In the genomic region with DNA sequence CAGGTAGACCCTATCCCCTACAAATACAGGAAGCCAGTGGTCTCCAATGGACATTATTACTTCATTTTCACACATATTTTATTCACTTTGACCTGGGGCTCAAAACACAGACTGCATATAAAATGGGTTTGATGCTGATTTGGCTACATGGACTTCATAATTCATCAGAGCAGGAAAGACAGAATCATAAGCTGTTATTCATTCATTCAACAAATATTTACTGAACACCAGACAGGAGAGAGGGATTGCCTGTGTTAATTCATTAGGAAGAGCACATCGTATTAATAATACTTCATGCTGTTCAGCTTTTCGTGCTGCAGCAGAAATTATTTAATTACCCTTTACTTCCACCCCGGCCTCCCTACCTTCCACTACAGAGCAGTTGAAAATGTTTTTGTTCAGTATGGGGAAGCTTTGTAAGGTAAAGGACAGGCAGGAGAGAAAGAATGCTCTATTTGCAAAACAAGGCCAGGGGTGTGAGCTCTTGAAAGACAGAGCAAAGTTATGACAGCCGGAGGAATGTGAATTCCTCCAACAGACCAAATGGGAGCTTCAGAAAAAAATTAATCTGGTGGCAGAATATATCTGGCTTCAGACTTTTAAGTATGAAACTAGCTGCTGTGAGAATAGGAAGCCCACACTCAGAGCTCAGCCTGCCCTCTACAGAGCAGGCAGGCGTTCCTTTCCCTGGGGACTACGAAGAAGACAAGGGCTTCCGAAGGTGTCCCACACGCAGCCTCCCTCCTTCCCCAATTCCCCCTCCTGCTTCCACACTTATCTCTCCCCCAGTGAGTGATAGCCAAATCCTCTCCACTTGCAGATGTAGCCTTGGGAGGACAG, we compare ENCODE assay signal across 21 cellular contexts. TPM values are rescaled to one million over a fixed set of nuclear protein-coding genes. Genes with fewer than 3 reads are reported as not detected.
DNase-seq lines count a peak whose midpoint lies in the region; ATAC-seq, FAIRE-seq and TF ChIP-seq lines count a peak whose summit lies in the region.
"Had no signal": no experiment of that assay in that cellular context is flagged by ENCODE, and none has a peak within 500 bp of the region (broad histone marks: within the 10 kb centered on the region; RNA-seq: fewer than 3 reads in every experiment).

No MANE protein-coding gene starts in this region.

- intact Hi-C loops in PC-3 (cut with micrococcal nuclease) = loop anchor here (1.0 to 10.0 kb wide), 3 partner anchors 17 to 173 kb away; no protein-coding TSS in a partner anchor

- H2AFZ ChIP-seq in PC-3 (ENCODE audit: low read length) = no peak overlapping the region

- CTCF ChIA-PET in A549 (lab: Yijun Ruan, JAX) = interaction anchor here (0.8 to 26.0 kb wide), 7 partner anchors 8 to 374 kb away, joined by 3 to 591 read pairs (median 5); no protein-coding TSS in a partner anchor
- CTCF ChIA-PET in PC-3 (lab: Charles Lee) = interaction anchor here (0.6 to 2.1 kb wide), 4 partner anchors 9 to 233 kb away, joined by 3 to 16 read pairs (median 4); no protein-coding TSS in a partner anchor

- peaks cover 27% of the 10 kb centered on the region for H3K4me1 ChIP-seq in A549
- H3K4me1 ChIP-seq in PC-3 (ENCODE audit: insufficient read depth, low read length) = peaks cover 53% of the 10 kb centered on the region
- H3K4me1 ChIP-seq in iPS-15b (ENCODE audit: control insufficient read depth, insufficient read depth, low read length) = peaks cover 55% of the 10 kb centered on the region

- H3K79me2 ChIP-seq in PC-3 (ENCODE audit: low read length) = no peaks in the 10 kb centered on the region

- POLR2A ChIA-PET in A549 (lab: Yijun Ruan, JAX) (interaction anchor here (0.5 kb wide), 1 partner anchor 221 kb away, joined by 5 read pairs; no protein-coding TSS in a partner anchor), PC-3 (lab: Charles Lee; ENCODE audit: unreplicated experiment) (interaction anchor here (0.6 to 0.9 kb wide), 3 partner anchors 37 to 1132 kb away, joined by 3 to 11 read pairs (median 8); no protein-coding TSS in a partner anchor)

- H3K27ac ChIP-seq in A549 (peak overlapping the region; percentile 36 to 40; a peak in 5 of 6 replicates), PC-3 (ENCODE audit: low read length) (peak overlapping the region; percentile 89)
- H3K27ac ChIP-seq: uterus had no signal

- H3K36me3 ChIP-seq in PC-3 (ENCODE audit: low read depth, low read length) (peaks cover 6% of the 10 kb centered on the region), iPS-15b (ENCODE audit: control insufficient read depth, insufficient read depth, low read length) (no peaks in the 10 kb centered on the region)
- H3K36me3 ChIP-seq: uterus had no signal

- no peaks in the 10 kb centered on the region for H3K9me2 ChIP-seq in PC-3 (replicated peaks; ENCODE audit: low read length)

- DNase-seq in A549 (ENCODE audit: low read depth in 1 of 2, low spot score in 1 of 2) (no peak), EH (ENCODE audit: low read depth) (peak; percentile 21), PC-3 (peak; percentile 67), SKM-1 treated with dmso at 0.1 percent for 144 hours (lab: John Stamatoyannopoulos, UW; ENCODE audit: unreplicated experiment) (no peak), dermis blood vessel endothelial cell (no peak)
- DNase-seq: activated CD4-positive, alpha-beta T cell treated with anti-CD3 and anti-CD28 coated beads for 48 hours; activated effector memory CD4-positive, alpha-beta T cell treated with Interleukin-2 at 50 U/mL for 16 hours; central memory CD4-positive, alpha-beta T cell; DMS79 treated with DMSO at 0.1 percent for 48 hours; effector CD4-positive, alpha-beta T cell; esophagus squamous epithelium; Kasumi-1; NCI-H1105; stimulated activated CD4-positive, alpha-beta T cell treated with anti-CD3 and anti-CD28 coated beads, Interleukin-1b, Interleukin-23, amount 100 ng/mL, for 48 hours; stimulated activated naive CD8-positive, alpha-beta T cell treated with anti-CD3 and anti-CD28 coated beads, Interleukin-15, amount 100 ng/mL, for 72 hours had no signal

- H3K9ac ChIP-seq in PC-3 (ENCODE audit: low read length) (peak overlapping the region; percentile 60), iPS-15b (ENCODE audit: low read depth, low read length) (peak overlapping the region; percentile 18)

- H3K4me2 ChIP-seq in A549 (peak overlapping the region; percentile 51), PC-3 (ENCODE audit: low read length) (peak overlapping the region; percentile 63)

- no peak for TF ChIP-seq CTCF in A549 (IDR thresholded peaks at IDR 0.05)
- no peak for TF ChIP-seq CTCF in PC-3 (conservative IDR thresholded peaks at IDR 0.05; ENCODE audit: low read depth, low read length)

- H3K4me3 ChIP-seq in A549 = no peak overlapping the region
- H3K4me3 ChIP-seq in PC-3 (ENCODE audit: low read length) = peak overlapping the region; percentile 24; the same call in 1 of the 2 replicates
- H3K4me3 ChIP-seq in iPS-15b (ENCODE audit: low read depth, low read length) = no peak overlapping the region
- H3K4me3 ChIP-seq: esophagus squamous epithelium, uterus had no signal

- peak; percentile 10 to 12; a peak in 1 of 6 replicates for ATAC-seq in A549
- peak; percentile 53 for ATAC-seq in PC-3
- ATAC-seq in HG02763 (IDR thresholded peaks at IDR 0.05; ENCODE audit: unreplicated experiment) = no peak
- ATAC-seq in GM18520 (IDR thresholded peaks at IDR 0.05; ENCODE audit: unreplicated experiment) = no peak
- ATAC-seq: sciatic nerve; stimulated activated naive CD8-positive, alpha-beta T cell treated with anti-CD3 and anti-CD28 coated beads, Interleukin-15, amount 100 ng/mL, for 72 hours had no signal

- 70% methylated on average over 8 of the region's 8 CpGs for WGBS in A549 (ENCODE audit: missing lambda C conversion rate)

- no peak for TF ChIP-seq EP300 in A549 (IDR thresholded peaks at IDR 0.05)

- H3F3A ChIP-seq in PC-3 (ENCODE audit: low read length, unreplicated experiment) = peaks cover 24% of the 10 kb centered on the region

- BruUV-seq in PC-3 (replicated peaks; lab: Mats Ljungman, UMichigan) = no TSS peak

- FAIRE-seq in A549 (lab: Jason Lieb, UNC) = no peak
- FAIRE-seq: RCC 7860 had no signal

- no peak for TF ChIP-seq RAD21 in A549 (conservative IDR thresholded peaks at IDR 0.05 in 1 of 2, IDR thresholded peaks at IDR 0.05 in 1 of 2)

- H3K9me3 ChIP-seq in A549 = 0 out of 3 replicates have a peak, but pooled peaks cover 2% of the 10 kb centered on the region
- peaks cover 5% of the 10 kb centered on the region for H3K9me3 ChIP-seq in PC-3 (ENCODE audit: low read length)
- H3K9me3 ChIP-seq in iPS-15b (ENCODE audit: control insufficient read depth, insufficient read depth, low read length) = no peaks in the 10 kb centered on the region
- H3K9me3 ChIP-seq: esophagus squamous epithelium, uterus had no signal

- no peaks in the 10 kb centered on the region for H4K20me1 ChIP-seq in PC-3 (ENCODE audit: low read length)

- no peaks in the 10 kb centered on the region for H3K27me3 ChIP-seq in PC-3 (ENCODE audit: low read length)
- H3K27me3 ChIP-seq in iPS-15b (ENCODE audit: control insufficient read depth, insufficient read depth, low read length) = peaks cover 6% of the 10 kb centered on the region
- H3K27me3 ChIP-seq: esophagus squamous epithelium, uterus had no signal

- no peak for TF ChIP-seq POLR2A in A549 (IDR thresholded peaks at IDR 0.05; ENCODE audit: low read length)

TF ChIP-seq in A549, 52 proteins besides CTCF, POLR2A, EP300 and RAD21 (continues in another document):
- TF ChIP-seq POLR2AphosphoS2 (conservative IDR thresholded peaks at IDR 0.05; ENCODE audit: low read length) = no peak
- no peak for TF ChIP-seq ZNF302 (CRISPR knock-in tag; IDR thresholded peaks at IDR 0.05)
- no peak for TF ChIP-seq FOSL2 (IDR thresholded peaks at IDR 0.05)
- no peak for TF ChIP-seq FOSL2 (CRISPR knock-in tag; IDR thresholded peaks at IDR 0.05)
- no peak for TF ChIP-seq GATA3 (IDR thresholded peaks at IDR 0.05; ENCODE audit: borderline replicate concordance)
- TF ChIP-seq, protein P1, sequence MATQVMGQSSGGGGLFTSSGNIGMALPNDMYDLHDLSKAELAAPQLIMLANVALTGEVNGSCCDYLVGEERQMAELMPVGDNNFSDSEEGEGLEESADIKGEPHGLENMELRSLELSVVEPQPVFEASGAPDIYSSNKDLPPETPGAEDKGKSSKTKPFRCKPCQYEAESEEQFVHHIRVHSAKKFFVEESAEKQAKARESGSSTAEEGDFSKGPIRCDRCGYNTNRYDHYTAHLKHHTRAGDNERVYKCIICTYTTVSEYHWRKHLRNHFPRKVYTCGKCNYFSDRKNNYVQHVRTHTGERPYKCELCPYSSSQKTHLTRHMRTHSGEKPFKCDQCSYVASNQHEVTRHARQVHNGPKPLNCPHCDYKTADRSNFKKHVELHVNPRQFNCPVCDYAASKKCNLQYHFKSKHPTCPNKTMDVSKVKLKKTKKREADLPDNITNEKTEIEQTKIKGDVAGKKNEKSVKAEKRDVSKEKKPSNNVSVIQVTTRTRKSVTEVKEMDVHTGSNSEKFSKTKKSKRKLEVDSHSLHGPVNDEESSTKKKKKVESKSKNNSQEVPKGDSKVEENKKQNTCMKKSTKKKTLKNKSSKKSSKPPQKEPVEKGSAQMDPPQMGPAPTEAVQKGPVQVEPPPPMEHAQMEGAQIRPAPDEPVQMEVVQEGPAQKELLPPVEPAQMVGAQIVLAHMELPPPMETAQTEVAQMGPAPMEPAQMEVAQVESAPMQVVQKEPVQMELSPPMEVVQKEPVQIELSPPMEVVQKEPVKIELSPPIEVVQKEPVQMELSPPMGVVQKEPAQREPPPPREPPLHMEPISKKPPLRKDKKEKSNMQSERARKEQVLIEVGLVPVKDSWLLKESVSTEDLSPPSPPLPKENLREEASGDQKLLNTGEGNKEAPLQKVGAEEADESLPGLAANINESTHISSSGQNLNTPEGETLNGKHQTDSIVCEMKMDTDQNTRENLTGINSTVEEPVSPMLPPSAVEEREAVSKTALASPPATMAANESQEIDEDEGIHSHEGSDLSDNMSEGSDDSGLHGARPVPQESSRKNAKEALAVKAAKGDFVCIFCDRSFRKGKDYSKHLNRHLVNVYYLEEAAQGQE (IDR thresholded peaks at IDR 0.05) = no peak
- TF ChIP-seq NR3C1 (IDR thresholded peaks at IDR 0.05) = no peak
- no peak for TF ChIP-seq MAZ (IDR thresholded peaks at IDR 0.05; ENCODE audit: borderline replicate concordance, low read depth, low read length)

RNA-seq across cellular contexts. Expression of gene MDM4, which starts 58.0 kb away (rescaled TPM):
- polyA plus RNA-seq in A549 (2011; rRNA removed) (38.9 and 48.9 TPM in 2 replicates), A549 (2017; fragmentation: RNase III; extraction: RNeasy Plus Mini Kit Qiagen cat#74134 plus additional on column Dnase treatment) (4.6 to 5.7 TPM (median 5.7 TPM) in 3 replicates)
- polyA plus RNA-seq in A549 (2012; cell fraction: cytosol; rRNA removed) = 2.7 and 3.4 TPM in 2 replicates
- 11.4 and 22.1 TPM in 2 replicates for polyA plus RNA-seq in A549 (2012; cell fraction: nucleus; rRNA removed)
- polyA minus RNA-seq in A549 (2011; rRNA and poly(A)+ RNA removed) = 55.7 and 61.1 TPM in 2 replicates
- total RNA-seq in PC-3 (2014; rRNA removed) (36.3 and 55.7 TPM in 2 replicates), dermis blood vessel endothelial cell (19.3 and 30.8 TPM in 2 replicates)

Comparison
In these comparisons a context has a peak if more than half of its experiments do, and no peak if none do; other contexts are left out.
1. ATAC-seq: peak in A549 (2 of 2) and PC-3 (single experiment); none in HG02763 (single experiment) and GM18520 (single experiment).
2. DNase-seq: peak in EH (single experiment) and PC-3 (single experiment); none in A549 (0 of 2), SKM-1 treated with dmso at 0.1 percent for 144 hours (single experiment) and dermis blood vessel endothelial cell (single experiment).